ENCODE assay signal across 1 cellular context in the genomic region with DNA sequence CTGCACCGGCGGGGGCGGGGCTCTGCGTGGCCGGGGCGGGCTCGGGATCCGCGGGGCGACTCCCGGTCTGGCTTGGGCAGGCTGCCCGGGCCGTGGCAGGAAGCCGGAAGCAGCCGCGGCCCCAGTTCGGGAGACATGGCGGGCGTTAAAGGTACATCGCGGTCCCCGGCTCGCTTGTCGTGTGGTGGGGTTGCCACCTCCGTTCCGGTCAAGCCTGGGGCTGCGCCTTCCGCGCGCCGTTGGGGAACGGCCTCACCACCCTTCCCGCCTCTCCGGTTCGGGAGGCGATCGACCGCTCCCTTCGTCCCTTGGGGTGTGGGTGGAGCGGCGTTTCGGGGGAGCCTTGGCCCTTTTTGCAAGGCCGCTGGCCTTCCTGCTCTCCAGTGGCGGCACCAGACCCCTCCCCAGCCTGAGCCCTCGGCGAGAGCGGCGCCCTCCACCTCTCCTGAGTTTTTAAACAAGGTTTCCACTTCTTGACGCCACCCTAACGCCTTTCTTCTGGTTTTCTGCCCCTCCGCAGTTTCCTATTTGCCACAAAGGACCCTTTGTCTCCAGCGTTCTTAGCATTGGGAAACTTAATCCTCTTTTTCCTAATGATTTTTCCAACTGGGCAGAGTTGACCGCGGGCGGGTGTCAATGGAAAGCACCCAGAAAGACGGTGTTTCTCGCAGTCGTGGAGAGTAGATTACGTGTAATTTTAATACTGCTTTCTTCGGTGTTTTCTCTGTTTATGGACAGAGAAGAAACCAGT.
TF ChIP-seq lines count a peak whose summit lies in the region.

A gene with protein sequence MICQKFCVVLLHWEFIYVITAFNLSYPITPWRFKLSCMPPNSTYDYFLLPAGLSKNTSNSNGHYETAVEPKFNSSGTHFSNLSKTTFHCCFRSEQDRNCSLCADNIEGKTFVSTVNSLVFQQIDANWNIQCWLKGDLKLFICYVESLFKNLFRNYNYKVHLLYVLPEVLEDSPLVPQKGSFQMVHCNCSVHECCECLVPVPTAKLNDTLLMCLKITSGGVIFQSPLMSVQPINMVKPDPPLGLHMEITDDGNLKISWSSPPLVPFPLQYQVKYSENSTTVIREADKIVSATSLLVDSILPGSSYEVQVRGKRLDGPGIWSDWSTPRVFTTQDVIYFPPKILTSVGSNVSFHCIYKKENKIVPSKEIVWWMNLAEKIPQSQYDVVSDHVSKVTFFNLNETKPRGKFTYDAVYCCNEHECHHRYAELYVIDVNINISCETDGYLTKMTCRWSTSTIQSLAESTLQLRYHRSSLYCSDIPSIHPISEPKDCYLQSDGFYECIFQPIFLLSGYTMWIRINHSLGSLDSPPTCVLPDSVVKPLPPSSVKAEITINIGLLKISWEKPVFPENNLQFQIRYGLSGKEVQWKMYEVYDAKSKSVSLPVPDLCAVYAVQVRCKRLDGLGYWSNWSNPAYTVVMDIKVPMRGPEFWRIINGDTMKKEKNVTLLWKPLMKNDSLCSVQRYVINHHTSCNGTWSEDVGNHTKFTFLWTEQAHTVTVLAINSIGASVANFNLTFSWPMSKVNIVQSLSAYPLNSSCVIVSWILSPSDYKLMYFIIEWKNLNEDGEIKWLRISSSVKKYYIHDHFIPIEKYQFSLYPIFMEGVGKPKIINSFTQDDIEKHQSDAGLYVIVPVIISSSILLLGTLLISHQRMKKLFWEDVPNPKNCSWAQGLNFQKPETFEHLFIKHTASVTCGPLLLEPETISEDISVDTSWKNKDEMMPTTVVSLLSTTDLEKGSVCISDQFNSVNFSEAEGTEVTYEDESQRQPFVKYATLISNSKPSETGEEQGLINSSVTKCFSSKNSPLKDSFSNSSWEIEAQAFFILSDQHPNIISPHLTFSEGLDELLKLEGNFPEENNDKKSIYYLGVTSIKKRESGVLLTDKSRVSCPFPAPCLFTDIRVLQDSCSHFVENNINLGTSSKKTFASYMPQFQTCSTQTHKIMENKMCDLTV (plus strand): TSS at position 79 of the 751 bp plus-strand sequence. CDS start 144,898 bp downstream, outside the sequence.
A gene with protein sequence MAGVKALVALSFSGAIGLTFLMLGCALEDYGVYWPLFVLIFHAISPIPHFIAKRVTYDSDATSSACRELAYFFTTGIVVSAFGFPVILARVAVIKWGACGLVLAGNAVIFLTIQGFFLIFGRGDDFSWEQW (plus strand): TSS at position 79 of the 751 bp plus-strand sequence. CDS start 57 bp downstream, at position 136.

TF ChIP-seq in HepG2, 621 proteins besides CTCF, POLR2A, EP300 and RAD21 (continued from another document and continues in another):
- TF ChIP-seq FIP1L1 (IDR thresholded peaks at IDR 0.05; ENCODE audit: borderline replicate concordance, insufficient read depth, low read depth, low read length) (no peak), ZNF678 (CRISPR knock-in tag; IDR thresholded peaks at IDR 0.05) (0 out of 2 replicates have a peak, but pooled peaks have one; percentile 69), NR2F2 (IDR thresholded peaks at IDR 0.05; ENCODE audit: borderline replicate concordance, low read depth) (no peak), HMGA1 (CRISPR knock-in tag; conservative IDR thresholded peaks at IDR 0.05) (no peak), CBX2 (IDR thresholded peaks at IDR 0.05; ENCODE audit: low read depth, low read length) (no peak), CBX2 (CRISPR knock-in tag; IDR thresholded peaks at IDR 0.05; ENCODE audit: low read depth) (0 out of 2 replicates have a peak, but pooled peaks have one; percentile 79), ZBTB42 (CRISPR knock-in tag; IDR thresholded peaks at IDR 0.05) (0 out of 2 replicates have a peak, but pooled peaks have one; percentile 68), ZNF713 (CRISPR knock-in tag; IDR thresholded peaks at IDR 0.05) (no peak), ZNF746 (CRISPR knock-in tag; IDR thresholded peaks at IDR 0.05) (no peak), ZNF83 (CRISPR knock-in tag; IDR thresholded peaks at IDR 0.05; ENCODE audit: borderline replicate concordance) (no peak), GATA4 (IDR thresholded peaks at IDR 0.05; ENCODE audit: borderline replicate concordance, low read depth) (0 out of 2 replicates have a peak, but pooled peaks have one; percentile 39), BRD4 (CRISPR knock-in tag; IDR thresholded peaks at IDR 0.05) (peak; percentile 93), ZNF343 (CRISPR knock-in tag; IDR thresholded peaks at IDR 0.05) (no peak), ZZZ3 (CRISPR knock-in tag; IDR thresholded peaks at IDR 0.05; ENCODE audit: borderline replicate concordance) (peak; percentile 62; the same call in 1 of the 2 replicates), ETV6 (CRISPR knock-in tag; conservative IDR thresholded peaks at IDR 0.05) (peak; percentile 82), MEIS1 (CRISPR knock-in tag; IDR thresholded peaks at IDR 0.05; ENCODE audit: borderline replicate concordance) (0 out of 2 replicates have a peak, but pooled peaks have one; percentile 58), BHLHE40 (IDR thresholded peaks at IDR 0.05; ENCODE audit: low read length) (no peak), NR1H2 (CRISPR knock-in tag; IDR thresholded peaks at IDR 0.05; ENCODE audit: borderline replicate concordance, low read depth) (no peak; the same call in 1 of the 2 replicates), CC2D1A (CRISPR knock-in tag; IDR thresholded peaks at IDR 0.05) (no peak), POLR2G (IDR thresholded peaks at IDR 0.05; ENCODE audit: low read depth, low read length) (peak; percentile 77), HNRNPLL (IDR thresholded peaks at IDR 0.05; ENCODE audit: low read depth, low read length, poor library complexity, severe bottlenecking) (peak; percentile 36), DPF2 (CRISPR knock-in tag; IDR thresholded peaks at IDR 0.05; ENCODE audit: borderline replicate concordance, low read depth) (no peak), ZNF251 (CRISPR knock-in tag; IDR thresholded peaks at IDR 0.05) (no peak), ZNF24 (IDR thresholded peaks at IDR 0.05) (no peak), SMAD9 (CRISPR knock-in tag; IDR thresholded peaks at IDR 0.05) (no peak), ZNF724P (CRISPR knock-in tag; IDR thresholded peaks at IDR 0.05; ENCODE audit: borderline replicate concordance) (peak; percentile 75), ZNF230 (CRISPR knock-in tag; IDR thresholded peaks at IDR 0.05) (no peak), SMAD3 (CRISPR knock-in tag; IDR thresholded peaks at IDR 0.05) (peak; percentile 63; the same call in 1 of the 2 replicates)
- TF ChIP-seq, protein P1, sequence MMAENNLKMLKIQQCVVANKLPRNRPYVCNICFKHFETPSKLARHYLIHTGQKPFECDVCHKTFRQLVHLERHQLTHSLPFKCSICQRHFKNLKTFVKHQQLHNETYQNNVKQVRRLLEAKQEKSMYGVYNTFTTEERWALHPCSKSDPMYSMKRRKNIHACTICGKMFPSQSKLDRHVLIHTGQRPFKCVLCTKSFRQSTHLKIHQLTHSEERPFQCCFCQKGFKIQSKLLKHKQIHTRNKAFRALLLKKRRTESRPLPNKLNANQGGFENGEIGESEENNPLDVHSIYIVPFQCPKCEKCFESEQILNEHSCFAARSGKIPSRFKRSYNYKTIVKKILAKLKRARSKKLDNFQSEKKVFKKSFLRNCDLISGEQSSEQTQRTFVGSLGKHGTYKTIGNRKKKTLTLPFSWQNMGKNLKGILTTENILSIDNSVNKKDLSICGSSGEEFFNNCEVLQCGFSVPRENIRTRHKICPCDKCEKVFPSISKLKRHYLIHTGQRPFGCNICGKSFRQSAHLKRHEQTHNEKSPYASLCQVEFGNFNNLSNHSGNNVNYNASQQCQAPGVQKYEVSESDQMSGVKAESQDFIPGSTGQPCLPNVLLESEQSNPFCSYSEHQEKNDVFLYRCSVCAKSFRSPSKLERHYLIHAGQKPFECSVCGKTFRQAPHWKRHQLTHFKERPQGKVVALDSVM (CRISPR knock-in tag; IDR thresholded peaks at IDR 0.05): peak; percentile 47; the same call in 1 of the 2 replicates
- TF ChIP-seq, protein P2, sequence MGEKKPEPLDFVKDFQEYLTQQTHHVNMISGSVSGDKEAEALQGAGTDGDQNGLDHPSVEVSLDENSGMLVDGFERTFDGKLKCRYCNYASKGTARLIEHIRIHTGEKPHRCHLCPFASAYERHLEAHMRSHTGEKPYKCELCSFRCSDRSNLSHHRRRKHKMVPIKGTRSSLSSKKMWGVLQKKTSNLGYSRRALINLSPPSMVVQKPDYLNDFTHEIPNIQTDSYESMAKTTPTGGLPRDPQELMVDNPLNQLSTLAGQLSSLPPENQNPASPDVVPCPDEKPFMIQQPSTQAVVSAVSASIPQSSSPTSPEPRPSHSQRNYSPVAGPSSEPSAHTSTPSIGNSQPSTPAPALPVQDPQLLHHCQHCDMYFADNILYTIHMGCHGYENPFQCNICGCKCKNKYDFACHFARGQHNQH (CRISPR knock-in tag; IDR thresholded peaks at IDR 0.05): peak; percentile 39; the same call in 1 of the 2 replicates
- TF ChIP-seq, protein P3, sequence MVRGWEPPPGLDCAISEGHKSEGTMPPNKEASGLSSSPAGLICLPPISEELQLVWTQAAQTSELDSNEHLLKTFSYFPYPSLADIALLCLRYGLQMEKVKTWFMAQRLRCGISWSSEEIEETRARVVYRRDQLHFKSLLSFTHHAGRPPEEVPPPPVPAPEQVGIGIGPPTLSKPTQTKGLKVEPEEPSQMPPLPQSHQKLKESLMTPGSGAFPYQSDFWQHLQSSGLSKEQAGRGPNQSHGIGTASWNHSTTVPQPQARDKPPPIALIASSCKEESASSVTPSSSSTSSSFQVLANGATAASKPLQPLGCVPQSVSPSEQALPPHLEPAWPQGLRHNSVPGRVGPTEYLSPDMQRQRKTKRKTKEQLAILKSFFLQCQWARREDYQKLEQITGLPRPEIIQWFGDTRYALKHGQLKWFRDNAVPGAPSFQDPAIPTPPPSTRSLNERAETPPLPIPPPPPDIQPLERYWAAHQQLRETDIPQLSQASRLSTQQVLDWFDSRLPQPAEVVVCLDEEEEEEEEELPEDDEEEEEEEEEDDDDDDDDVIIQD (CRISPR knock-in tag; IDR thresholded peaks at IDR 0.05; ENCODE audit: low read depth): no peak
- TF ChIP-seq, protein P4, sequence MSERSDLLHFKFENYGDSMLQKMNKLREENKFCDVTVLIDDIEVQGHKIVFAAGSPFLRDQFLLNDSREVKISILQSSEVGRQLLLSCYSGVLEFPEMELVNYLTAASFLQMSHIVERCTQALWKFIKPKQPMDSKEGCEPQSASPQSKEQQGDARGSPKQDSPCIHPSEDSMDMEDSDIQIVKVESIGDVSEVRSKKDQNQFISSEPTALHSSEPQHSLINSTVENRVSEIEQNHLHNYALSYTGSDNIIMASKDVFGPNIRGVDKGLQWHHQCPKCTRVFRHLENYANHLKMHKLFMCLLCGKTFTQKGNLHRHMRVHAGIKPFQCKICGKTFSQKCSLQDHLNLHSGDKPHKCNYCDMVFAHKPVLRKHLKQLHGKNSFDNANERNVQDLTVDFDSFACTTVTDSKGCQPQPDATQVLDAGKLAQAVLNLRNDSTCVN (CRISPR knock-in tag; IDR thresholded peaks at IDR 0.05; ENCODE audit: borderline replicate concordance): peak; percentile 76
- TF ChIP-seq, protein P5, sequence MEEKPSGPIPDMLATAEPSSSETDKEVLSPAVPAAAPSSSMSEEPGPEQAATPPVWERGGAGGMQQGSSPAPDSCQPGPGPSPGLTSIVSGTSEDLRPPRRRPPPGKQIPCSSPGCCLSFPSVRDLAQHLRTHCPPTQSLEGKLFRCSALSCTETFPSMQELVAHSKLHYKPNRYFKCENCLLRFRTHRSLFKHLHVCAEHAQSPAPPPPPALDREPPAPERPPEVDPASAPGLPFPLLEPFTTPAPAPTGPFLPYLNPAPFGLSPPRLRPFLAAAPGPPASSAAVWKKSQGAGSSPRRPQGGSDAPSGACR (CRISPR knock-in tag; IDR thresholded peaks at IDR 0.05): 0 out of 2 replicates have a peak, but pooled peaks have one; percentile 57
- TF ChIP-seq, protein P6, sequence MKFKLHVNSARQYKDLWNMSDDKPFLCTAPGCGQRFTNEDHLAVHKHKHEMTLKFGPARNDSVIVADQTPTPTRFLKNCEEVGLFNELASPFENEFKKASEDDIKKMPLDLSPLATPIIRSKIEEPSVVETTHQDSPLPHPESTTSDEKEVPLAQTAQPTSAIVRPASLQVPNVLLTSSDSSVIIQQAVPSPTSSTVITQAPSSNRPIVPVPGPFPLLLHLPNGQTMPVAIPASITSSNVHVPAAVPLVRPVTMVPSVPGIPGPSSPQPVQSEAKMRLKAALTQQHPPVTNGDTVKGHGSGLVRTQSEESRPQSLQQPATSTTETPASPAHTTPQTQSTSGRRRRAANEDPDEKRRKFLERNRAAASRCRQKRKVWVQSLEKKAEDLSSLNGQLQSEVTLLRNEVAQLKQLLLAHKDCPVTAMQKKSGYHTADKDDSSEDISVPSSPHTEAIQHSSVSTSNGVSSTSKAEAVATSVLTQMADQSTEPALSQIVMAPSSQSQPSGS (CRISPR knock-in tag; IDR thresholded peaks at IDR 0.05): 0 out of 2 replicates have a peak, but pooled peaks have one; percentile 26
- TF ChIP-seq, protein P7, sequence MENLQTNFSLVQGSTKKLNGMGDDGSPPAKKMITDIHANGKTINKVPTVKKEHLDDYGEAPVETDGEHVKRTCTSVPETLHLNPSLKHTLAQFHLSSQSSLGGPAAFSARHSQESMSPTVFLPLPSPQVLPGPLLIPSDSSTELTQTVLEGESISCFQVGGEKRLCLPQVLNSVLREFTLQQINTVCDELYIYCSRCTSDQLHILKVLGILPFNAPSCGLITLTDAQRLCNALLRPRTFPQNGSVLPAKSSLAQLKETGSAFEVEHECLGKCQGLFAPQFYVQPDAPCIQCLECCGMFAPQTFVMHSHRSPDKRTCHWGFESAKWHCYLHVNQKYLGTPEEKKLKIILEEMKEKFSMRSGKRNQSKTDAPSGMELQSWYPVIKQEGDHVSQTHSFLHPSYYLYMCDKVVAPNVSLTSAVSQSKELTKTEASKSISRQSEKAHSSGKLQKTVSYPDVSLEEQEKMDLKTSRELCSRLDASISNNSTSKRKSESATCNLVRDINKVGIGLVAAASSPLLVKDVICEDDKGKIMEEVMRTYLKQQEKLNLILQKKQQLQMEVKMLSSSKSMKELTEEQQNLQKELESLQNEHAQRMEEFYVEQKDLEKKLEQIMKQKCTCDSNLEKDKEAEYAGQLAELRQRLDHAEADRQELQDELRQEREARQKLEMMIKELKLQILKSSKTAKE (CRISPR knock-in tag; IDR thresholded peaks at IDR 0.05; ENCODE audit: borderline replicate concordance): no peak
- TF ChIP-seq, protein P8, sequence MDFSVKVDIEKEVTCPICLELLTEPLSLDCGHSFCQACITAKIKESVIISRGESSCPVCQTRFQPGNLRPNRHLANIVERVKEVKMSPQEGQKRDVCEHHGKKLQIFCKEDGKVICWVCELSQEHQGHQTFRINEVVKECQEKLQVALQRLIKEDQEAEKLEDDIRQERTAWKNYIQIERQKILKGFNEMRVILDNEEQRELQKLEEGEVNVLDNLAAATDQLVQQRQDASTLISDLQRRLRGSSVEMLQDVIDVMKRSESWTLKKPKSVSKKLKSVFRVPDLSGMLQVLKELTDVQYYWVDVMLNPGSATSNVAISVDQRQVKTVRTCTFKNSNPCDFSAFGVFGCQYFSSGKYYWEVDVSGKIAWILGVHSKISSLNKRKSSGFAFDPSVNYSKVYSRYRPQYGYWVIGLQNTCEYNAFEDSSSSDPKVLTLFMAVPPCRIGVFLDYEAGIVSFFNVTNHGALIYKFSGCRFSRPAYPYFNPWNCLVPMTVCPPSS (IDR thresholded peaks at IDR 0.05): no peak
- TF ChIP-seq, protein P9, sequence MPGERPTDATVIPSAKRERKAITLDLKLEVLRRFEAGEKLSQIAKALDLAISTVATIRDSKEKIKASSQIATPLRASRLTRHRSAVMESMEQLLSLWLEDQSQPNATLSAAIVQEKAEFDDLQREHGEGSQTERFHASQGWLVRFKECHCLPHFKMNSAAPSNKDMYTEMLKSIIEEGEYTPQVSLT (CRISPR knock-in tag; IDR thresholded peaks at IDR 0.05; ENCODE audit: borderline replicate concordance, low read depth): no peak
- TF ChIP-seq, protein P10, sequence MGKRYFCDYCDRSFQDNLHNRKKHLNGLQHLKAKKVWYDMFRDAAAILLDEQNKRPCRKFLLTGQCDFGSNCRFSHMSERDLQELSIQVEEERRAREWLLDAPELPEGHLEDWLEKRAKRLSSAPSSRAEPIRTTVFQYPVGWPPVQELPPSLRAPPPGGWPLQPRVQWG (CRISPR knock-in tag; IDR thresholded peaks at IDR 0.05; ENCODE audit: borderline replicate concordance, low read depth): no peak
